Comparison of ENCODE assay signal across 25 cellular contexts in genomic region chr4:9781343-9782135, GRCh38. TPM values are rescaled to one million over a fixed set of nuclear protein-coding genes. Genes with fewer than 3 reads are reported as not detected.
DNase-seq lines count a peak whose midpoint lies in the region; ATAC-seq and TF ChIP-seq lines count a peak whose summit lies in the region.
"Had no signal": no experiment of that assay in that cellular context is flagged by ENCODE, and none has a peak within 500 bp of the region (broad histone marks: within the 10 kb centered on the region; RNA-seq: fewer than 3 reads in every experiment).

DRD5 (plus strand) TSS chr4:9781634; CDS start chr4:9782030, 396 bp downstream.

- no peaks in the 10 kb centered on the region for H3F3A ChIP-seq in SK-N-SH (replicated peaks; ENCODE audit: insufficient read depth)

- TF ChIP-seq CTCF in SK-N-SH (IDR thresholded peaks at IDR 0.05) (no peak), Calu3 (IDR thresholded peaks at IDR 0.05; ENCODE audit: unreplicated experiment) (no peak), GM10248 (IDR thresholded peaks at IDR 0.05; ENCODE audit: control extremely low read depth, extremely low read depth, low read depth, missing control alignments) (no peak)

- H3K27me3 ChIP-seq in SK-N-SH (ENCODE audit: insufficient read depth): no peaks in the 10 kb centered on the region
- H3K27me3 ChIP-seq: MG63, vagina had no signal

- ATAC-seq in SK-N-SH treated with all-trans-retinoic acid at 6 μM for 48 hours (no peak), GM18909 (IDR thresholded peaks at IDR 0.05; ENCODE audit: poor library complexity, unreplicated experiment) (no peak)
- ATAC-seq: activated naive CD4-positive, alpha-beta T cell treated with anti-CD3 and anti-CD28 coated beads, Interleukin-2, amount 50 U/mL, for 72 hours had no signal

- no peaks in the 10 kb centered on the region for H3K9me2 ChIP-seq in SK-N-SH

- no peak within 1 kb of the TSS for H3K4me3 Mint-ChIP-seq in Calu3 (ENCODE audit: low read depth, unreplicated experiment)

- no peaks in the 10 kb centered on the region for H3K79me2 ChIP-seq in SK-N-SH (ENCODE audit: insufficient read depth)

- no TSS peak for BruUV-seq in Calu3 (replicated peaks; lab: Mats Ljungman, UMichigan)

- H3K9ac ChIP-seq in SK-N-SH: no peak within 1 kb of the TSS

- CTCF ChIA-PET in SK-N-SH (lab: Yijun Ruan, JAX) (no interaction called here), Calu3 (lab: Charles Lee) (no interaction called here), GM10248 (lab: Yijun Ruan, JAX) (no interaction called here)

- H2AFZ ChIP-seq in SK-N-SH (ENCODE audit: low read depth): no peak within 1 kb of the TSS

- H3K4me3 ChIP-seq in SK-N-SH (ENCODE audit: low read depth in 2 of 2, low read length in 1 of 2): no peak within 1 kb of the TSS; a peak in 1 of 4 replicates
- H3K4me3 ChIP-seq: MG63, SK-N-MC, vagina had no signal

- no peaks in the 10 kb centered on the region for H3K4me1 Mint-ChIP-seq in Calu3 (ENCODE audit: low read depth, unreplicated experiment)

- H3K4me1 ChIP-seq in SK-N-SH (ENCODE audit: control insufficient read depth in 1 of 2, insufficient read depth in 2 of 2, low read depth in 1 of 2, low read length in 1 of 2): peaks cover 0 to 2% of the 10 kb centered on the region in 2 experiments; a peak in 1 of 4 replicates
- H3K4me1 ChIP-seq: vagina had no signal

- intact Hi-C loops in Calu3 (cut with micrococcal nuclease; ENCODE audit: unreplicated experiment): no loop called here

- WGBS in SK-N-SH (ENCODE audit: low lambda C conversion rate): 51% methylated on average over 12 of the region's 78 CpGs

- POLR2A ChIA-PET in SK-N-SH (lab: Yijun Ruan, JAX) (no interaction called here), GM10248 (lab: Yijun Ruan, JAX) (no interaction called here)

- H3K27ac ChIP-seq in SK-N-SH (ENCODE audit: low read depth in 2 of 2, low read length in 1 of 2): no peak within 1 kb of the TSS
- H3K27ac ChIP-seq: neutrophil, SK-N-MC, vagina had no signal

- no peak within 1 kb of the TSS for H3K27ac Mint-ChIP-seq in Calu3 (ENCODE audit: unreplicated experiment)
- H3K27ac Mint-ChIP-seq: activated naive CD4-positive, alpha-beta T cell treated with anti-CD3 and anti-CD28 coated beads, Interleukin-2, amount 50 U/mL, for 72 hours had no signal

- no peaks in the 10 kb centered on the region for H3K9me3 Mint-ChIP-seq in Calu3 (ENCODE audit: low read depth, unreplicated experiment)
- H3K9me3 Mint-ChIP-seq: activated naive CD4-positive, alpha-beta T cell treated with anti-CD3 and anti-CD28 coated beads, Interleukin-2, amount 50 U/mL, for 72 hours had no signal

- H3K36me3 ChIP-seq in SK-N-SH (replicated peaks in 1 of 2; ENCODE audit: control insufficient read depth in 1 of 2, insufficient read depth in 2 of 2, low read length in 1 of 2): no peaks in the 10 kb centered on the region
- H3K36me3 ChIP-seq: MG63, neutrophil, vagina had no signal

- peaks cover 28% of the 10 kb centered on the region for H3K27me3 Mint-ChIP-seq in Calu3 (ENCODE audit: unreplicated experiment)

- no peaks in the 10 kb centered on the region for H3K9me3 ChIP-seq in SK-N-SH
- H3K9me3 ChIP-seq: MG63, neutrophil, vagina had no signal

- peak; percentile 63 for DNase-seq in SK-N-SH
- peak; percentile 70 for DNase-seq in ecto neural progenitor cell (ENCODE audit: low spot score)
- peak; percentile 60 for DNase-seq in iPS-NIHi11 (ENCODE audit: low spot score)
- peak; percentile 74 for DNase-seq in retina
- no peak for DNase-seq in Calu3
- DNase-seq in GM10248 (ENCODE audit: extremely low spot score): no peak
- DNase-seq: 8988T; activated CD4-positive, alpha-beta T cell treated with anti-CD3 and anti-CD28 coated beads for 1 hour; HCEC 1CT; kidney glomerular epithelial cell; MG63; NCI-H1417 treated with DMSO at 0.1 percent for 48 hours; NCI-H524 treated with DMSO at 0.1 percent for 48 hours; stimulated activated CD8-positive, alpha-beta memory T cell treated with anti-CD3 and anti-CD28 coated beads, Interleukin-4, amount 100 ng/mL, for 48 hours; T1000 had no signal

- H3K4me2 ChIP-seq in SK-N-SH: no peak within 1 kb of the TSS

- H4K20me1 ChIP-seq in SK-N-SH (ENCODE audit: insufficient read depth): no peaks in the 10 kb centered on the region

- no peak for TF ChIP-seq RAD21 in SK-N-SH (IDR thresholded peaks at IDR 0.05; ENCODE audit: low read length)

- TF ChIP-seq EP300 in SK-N-SH (IDR thresholded peaks at IDR 0.05; ENCODE audit: borderline replicate concordance in 1 of 2, low read depth in 1 of 2, low read length in 1 of 2): no peak

- H3K36me3 Mint-ChIP-seq in Calu3 (ENCODE audit: insufficient read depth, unreplicated experiment): no peaks in the 10 kb centered on the region

TF ChIP-seq in SK-N-SH, 30 proteins besides CTCF, POLR2A, EP300 and RAD21 (continues in another document):
- TF ChIP-seq, protein P1, sequence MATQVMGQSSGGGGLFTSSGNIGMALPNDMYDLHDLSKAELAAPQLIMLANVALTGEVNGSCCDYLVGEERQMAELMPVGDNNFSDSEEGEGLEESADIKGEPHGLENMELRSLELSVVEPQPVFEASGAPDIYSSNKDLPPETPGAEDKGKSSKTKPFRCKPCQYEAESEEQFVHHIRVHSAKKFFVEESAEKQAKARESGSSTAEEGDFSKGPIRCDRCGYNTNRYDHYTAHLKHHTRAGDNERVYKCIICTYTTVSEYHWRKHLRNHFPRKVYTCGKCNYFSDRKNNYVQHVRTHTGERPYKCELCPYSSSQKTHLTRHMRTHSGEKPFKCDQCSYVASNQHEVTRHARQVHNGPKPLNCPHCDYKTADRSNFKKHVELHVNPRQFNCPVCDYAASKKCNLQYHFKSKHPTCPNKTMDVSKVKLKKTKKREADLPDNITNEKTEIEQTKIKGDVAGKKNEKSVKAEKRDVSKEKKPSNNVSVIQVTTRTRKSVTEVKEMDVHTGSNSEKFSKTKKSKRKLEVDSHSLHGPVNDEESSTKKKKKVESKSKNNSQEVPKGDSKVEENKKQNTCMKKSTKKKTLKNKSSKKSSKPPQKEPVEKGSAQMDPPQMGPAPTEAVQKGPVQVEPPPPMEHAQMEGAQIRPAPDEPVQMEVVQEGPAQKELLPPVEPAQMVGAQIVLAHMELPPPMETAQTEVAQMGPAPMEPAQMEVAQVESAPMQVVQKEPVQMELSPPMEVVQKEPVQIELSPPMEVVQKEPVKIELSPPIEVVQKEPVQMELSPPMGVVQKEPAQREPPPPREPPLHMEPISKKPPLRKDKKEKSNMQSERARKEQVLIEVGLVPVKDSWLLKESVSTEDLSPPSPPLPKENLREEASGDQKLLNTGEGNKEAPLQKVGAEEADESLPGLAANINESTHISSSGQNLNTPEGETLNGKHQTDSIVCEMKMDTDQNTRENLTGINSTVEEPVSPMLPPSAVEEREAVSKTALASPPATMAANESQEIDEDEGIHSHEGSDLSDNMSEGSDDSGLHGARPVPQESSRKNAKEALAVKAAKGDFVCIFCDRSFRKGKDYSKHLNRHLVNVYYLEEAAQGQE (IDR thresholded peaks at IDR 0.05; ENCODE audit: low read depth, low read length): no peak
- TF ChIP-seq EZH2phosphoT487 (IDR thresholded peaks at IDR 0.05; ENCODE audit: borderline replicate concordance, low read depth) (no peak), NRF1 (IDR thresholded peaks at IDR 0.05; ENCODE audit: low read depth, low read length) (no peak), MEF2A (IDR thresholded peaks at IDR 0.05; ENCODE audit: borderline replicate concordance, low read depth) (no peak)

TF ChIP-seq in SK-N-SH treated with all-trans-retinoic acid at 6 μM for 48 hours, 23 proteins besides CTCF, POLR2A, EP300 and RAD21:
- TF ChIP-seq ZNF8 (CRISPR knock-in tag; IDR thresholded peaks at IDR 0.05): no peak
- TF ChIP-seq, protein P2, sequence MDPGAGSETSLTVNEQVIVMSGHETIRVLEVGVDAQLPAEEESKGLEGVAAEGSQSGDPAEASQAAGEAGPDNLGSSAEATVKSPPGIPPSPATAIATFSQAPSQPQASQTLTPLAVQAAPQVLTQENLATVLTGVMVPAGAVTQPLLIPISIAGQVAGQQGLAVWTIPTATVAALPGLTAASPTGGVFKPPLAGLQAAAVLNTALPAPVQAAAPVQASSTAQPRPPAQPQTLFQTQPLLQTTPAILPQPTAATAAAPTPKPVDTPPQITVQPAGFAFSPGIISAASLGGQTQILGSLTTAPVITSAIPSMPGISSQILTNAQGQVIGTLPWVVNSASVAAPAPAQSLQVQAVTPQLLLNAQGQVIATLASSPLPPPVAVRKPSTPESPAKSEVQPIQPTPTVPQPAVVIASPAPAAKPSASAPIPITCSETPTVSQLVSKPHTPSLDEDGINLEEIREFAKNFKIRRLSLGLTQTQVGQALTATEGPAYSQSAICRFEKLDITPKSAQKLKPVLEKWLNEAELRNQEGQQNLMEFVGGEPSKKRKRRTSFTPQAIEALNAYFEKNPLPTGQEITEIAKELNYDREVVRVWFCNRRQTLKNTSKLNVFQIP (CRISPR knock-in tag; IDR thresholded peaks at IDR 0.05; ENCODE audit: borderline replicate concordance, low read depth): no peak

RNA-seq across cellular contexts. Expression of gene DRD5, which starts in this region (rescaled TPM):
- polyA plus RNA-seq in SK-N-SH (2012; rRNA removed): not detected in 2 replicates
- not detected in 2 replicates for polyA plus RNA-seq in SK-N-SH (2012; cell fraction: cytosol; rRNA removed)
- polyA plus RNA-seq in SK-N-SH (2012; cell fraction: nucleus; rRNA removed): not detected in 2 replicates
- total RNA-seq in Calu3 (2022): not detected in 2 replicates
- total RNA-seq: activated naive CD4-positive, alpha-beta T cell treated with anti-CD3 and anti-CD28 coated beads, Interleukin-2, amount 50 U/mL, for 72 hours; Daoy; mesenteric fat pad; renal cortical epithelial cell; RPMI7951; vagina had no signal

Comparison
In these comparisons a context has a peak if more than half of its experiments do, and no peak if none do; other contexts are left out.
1. Peak in DNase-seq in SK-N-SH; RNA of the gene not detected or under 1 TPM.
2. DNase-seq: peak in ecto neural progenitor cell (single experiment), iPS-NIHi11 (single experiment) and retina (single experiment); none in Calu3 (single experiment) and GM10248 (single experiment).